ENCODE assay signal across 17 cellular contexts in genomic region chr18:46095532-46095931, GRCh38. TPM values are rescaled to one million over a fixed set of nuclear protein-coding genes. Genes with fewer than 3 reads are reported as not detected.
DNase-seq lines count a peak whose midpoint lies in the region; ATAC-seq, FAIRE-seq and TF ChIP-seq lines count a peak whose summit lies in the region.
"Had no signal": no experiment of that assay in that cellular context is flagged by ENCODE, and none has a peak within 500 bp of the region (broad histone marks: within the 10 kb centered on the region; RNA-seq: fewer than 3 reads in every experiment).

No MANE protein-coding gene starts in this region.

- no peaks in the 10 kb centered on the region for H3K9me2 ChIP-seq in GM23338 (ENCODE audit: insufficient read depth)

- H3K4me2 ChIP-seq in GM23338: peak overlapping the region; percentile 85; the same call in 1 of the 2 replicates
- peak overlapping the region; percentile 3 for H3K4me2 ChIP-seq in astrocyte (ENCODE audit: low read length)

- H3K9me3 ChIP-seq in astrocyte (ENCODE audit: insufficient read depth, low read depth, low read length): no peaks in the 10 kb centered on the region
- H3K9me3 ChIP-seq: mucosa of descending colon had no signal

- peaks cover 37% of the 10 kb centered on the region; the same call in 1 of the 2 replicates for H4K20me1 ChIP-seq in GM23338 (replicated peaks; ENCODE audit: insufficient read depth)
- peaks cover 60% of the 10 kb centered on the region for H4K20me1 ChIP-seq in astrocyte (ENCODE audit: insufficient read depth, low read length)

- in situ Hi-C loops in GM13977 (cut with MboI; ENCODE audit: low pct_unique_long_range_greater_than_20kb, low sequenced_read_pairs, unreplicated experiment): no loop called here

- H3K27me3 ChIP-seq in GM23338 (ENCODE audit: insufficient read depth) (no peaks in the 10 kb centered on the region), astrocyte (ENCODE audit: insufficient read depth, low read length) (no peaks in the 10 kb centered on the region)

- H3K27me3 Mint-ChIP-seq in activated CD4-positive, alpha-beta T cell treated with anti-CD3 and anti-CD28 coated beads for 36 hours: no peaks in the 10 kb centered on the region
- H3K27me3 Mint-ChIP-seq in GM23338 (ENCODE audit: insufficient read depth, low read depth, poor library complexity): peaks cover 9% of the 10 kb centered on the region
- no peaks in the 10 kb centered on the region for H3K27me3 Mint-ChIP-seq in astrocyte (ENCODE audit: low read depth, unreplicated experiment)
- H3K27me3 Mint-ChIP-seq in natural killer cell (ENCODE audit: low read depth in 2 of 2): no peaks in the 10 kb centered on the region
- H3K27me3 Mint-ChIP-seq: CD4-positive, alpha-beta memory T cell had no signal

- H3K27ac ChIP-seq in GM23338 (ENCODE audit: low read depth) (peak overlapping the region; percentile 68; the same call in 1 of the 2 replicates), astrocyte (ENCODE audit: low read depth, low read length) (no peak overlapping the region)

- H3K36me3 ChIP-seq in GM23338 (ENCODE audit: insufficient read depth) (peaks cover 43% of the 10 kb centered on the region), astrocyte (ENCODE audit: insufficient read depth, low read length) (peaks cover 31% of the 10 kb centered on the region)

- CTCF ChIA-PET in activated CD4-positive, alpha-beta T cell treated with anti-CD3 and anti-CD28 coated beads for 36 hours (lab: Charles Lee): interaction anchor here (0.6 to 1.4 kb wide), 3 partner anchors 116 to 505 kb away, joined by 3 to 4 read pairs (median 3); no protein-coding TSS in a partner anchor

- peaks cover 46% of the 10 kb centered on the region for H3K36me3 Mint-ChIP-seq in activated CD4-positive, alpha-beta T cell treated with anti-CD3 and anti-CD28 coated beads for 36 hours (ENCODE audit: low read depth)
- H3K36me3 Mint-ChIP-seq in GM23338 (ENCODE audit: low read depth) (peaks cover 59% of the 10 kb centered on the region), astrocyte (ENCODE audit: low read depth, unreplicated experiment) (peaks cover 16% of the 10 kb centered on the region), natural killer cell (no peaks in the 10 kb centered on the region)

- peak overlapping the region; percentile 44 for H3K4me3 Mint-ChIP-seq in activated CD4-positive, alpha-beta T cell treated with anti-CD3 and anti-CD28 coated beads for 36 hours
- H3K4me3 Mint-ChIP-seq in GM23338 (no peak overlapping the region), astrocyte (ENCODE audit: unreplicated experiment) (no peak overlapping the region), natural killer cell (peak overlapping the region; percentile 35)

- no peak overlapping the region for H3K27ac Mint-ChIP-seq in activated CD4-positive, alpha-beta T cell treated with anti-CD3 and anti-CD28 coated beads for 36 hours
- H3K27ac Mint-ChIP-seq in GM23338 (no peak overlapping the region), astrocyte (ENCODE audit: unreplicated experiment) (peak overlapping the region; percentile 26), natural killer cell (peak overlapping the region; percentile 15 to 64)

- H2AFZ ChIP-seq in GM23338 (no peak overlapping the region), astrocyte (ENCODE audit: low read depth, low read length) (no peak overlapping the region)

- FAIRE-seq in astrocyte (lab: Jason Lieb, UNC): no peak
- FAIRE-seq: endometrium had no signal

- TF ChIP-seq CTCF in GM23338 (conservative IDR thresholded peaks at IDR 0.05; ENCODE audit: low read depth in 2 of 2) (no peak), astrocyte (IDR thresholded peaks at IDR 0.05; ENCODE audit: insufficient read depth, low read depth, low read length) (no peak), natural killer cell (IDR thresholded peaks at IDR 0.05) (no peak), GM13977 (IDR thresholded peaks at IDR 0.05; ENCODE audit: extremely low read depth, insufficient read depth, missing control alignments) (no peak)

- POLR2A ChIA-PET in activated CD4-positive, alpha-beta T cell treated with anti-CD3 and anti-CD28 coated beads for 36 hours (lab: Charles Lee): interaction anchor here (0.6 kb wide), 1 partner anchor 24 kb away, joined by 3 read pairs; no protein-coding TSS in a partner anchor

- H3K79me2 ChIP-seq in GM23338 (replicated peaks; ENCODE audit: insufficient read depth) (peaks cover 74% of the 10 kb centered on the region), astrocyte (ENCODE audit: insufficient read depth, low read length) (peaks cover 75% of the 10 kb centered on the region)

- no peak for DNase-seq in activated CD4-positive, alpha-beta T cell treated with anti-CD3 and anti-CD28 coated beads for 36 hours
- DNase-seq in activated CD4-positive, alpha-beta T cell treated with anti-CD3 and anti-CD28 coated beads for 48 hours: no peak
- DNase-seq in GM23338 (ENCODE audit: low spot score): no peak
- DNase-seq in astrocyte (ENCODE audit: low read depth): no peak
- DNase-seq in natural killer cell: no peak
- DNase-seq in GM13977 (ENCODE audit: low spot score): no peak
- DNase-seq in NCI-H1092 (lab: John Stamatoyannopoulos, UW): no peak
- no peak for DNase-seq in NCI-H82 treated with DMSO at 0.1 percent for 48 hours (lab: John Stamatoyannopoulos, UW; ENCODE audit: unreplicated experiment)
- DNase-seq: activated naive CD4-positive, alpha-beta T cell treated with anti-CD3 and anti-CD28 coated beads, Interleukin-2, amount 50 U/mL, for 16 hours; CD4-positive, alpha-beta memory T cell; KBM-7; mucosa of descending colon; NCI-H748 treated with DMSO at 0.1 percent for 48 hours; stimulated activated CD4-positive, alpha-beta T cell treated with anti-CD3 and anti-CD28 coated beads, Interleukin-12 subunit alpha, Interleukin-12 subunit beta, amount 100 ng/mL, for 4 hours; stimulated activated naive CD4-positive, alpha-beta T cell treated with Interleukin-2 at 50 U/mL for 16 hours; SW 1271 had no signal

- no peak for ATAC-seq in activated CD4-positive, alpha-beta T cell treated with anti-CD3 and anti-CD28 coated beads for 36 hours
- ATAC-seq in GM23338: no peak
- no peak for ATAC-seq in natural killer cell
- ATAC-seq: mucosa of descending colon had no signal

- H3K9me3 Mint-ChIP-seq in activated CD4-positive, alpha-beta T cell treated with anti-CD3 and anti-CD28 coated beads for 36 hours (ENCODE audit: low read depth): no peaks in the 10 kb centered on the region
- H3K9me3 Mint-ChIP-seq in GM23338 (no peaks in the 10 kb centered on the region; the same call in 2 of the 3 replicates), astrocyte (ENCODE audit: unreplicated experiment) (no peaks in the 10 kb centered on the region), natural killer cell (no peaks in the 10 kb centered on the region)
- H3K9me3 Mint-ChIP-seq: CD4-positive, alpha-beta memory T cell had no signal

- no peak overlapping the region for H3K4me3 ChIP-seq in GM23338
- no peak overlapping the region for H3K4me3 ChIP-seq in astrocyte (ENCODE audit: insufficient read depth, low read depth, low read length)
- H3K4me3 ChIP-seq: mucosa of descending colon had no signal

- intact Hi-C loops in activated CD4-positive, alpha-beta T cell treated with anti-CD3 and anti-CD28 coated beads for 36 hours (cut with DNase I, micrococcal nuclease): loop anchor here in 1 of 2 experiments (5.0 kb wide), 1 partner anchor 77 kb away; a partner anchor contains a TSS
- intact Hi-C loops in natural killer cell (cut with micrococcal nuclease): loop anchor here (5.0 to 10.0 kb wide), 2 partner anchors 79 to 408 kb away; a partner anchor contains a TSS

- peaks cover 41% of the 10 kb centered on the region for H3K4me1 Mint-ChIP-seq in activated CD4-positive, alpha-beta T cell treated with anti-CD3 and anti-CD28 coated beads for 36 hours
- H3K4me1 Mint-ChIP-seq in GM23338: peaks cover 16% of the 10 kb centered on the region; the same call in 2 of the 3 replicates
- peaks cover 12% of the 10 kb centered on the region for H3K4me1 Mint-ChIP-seq in astrocyte (ENCODE audit: low read depth, unreplicated experiment)
- peaks cover 31 to 34% of the 10 kb centered on the region in 2 donors for H3K4me1 Mint-ChIP-seq in natural killer cell

- H3F3A ChIP-seq in GM23338 (replicated peaks; ENCODE audit: low read depth): 0 out of 2 replicates have a peak, but pooled peaks cover 4% of the 10 kb centered on the region

- H3K4me1 ChIP-seq in GM23338 (ENCODE audit: insufficient read depth): peaks cover 10% of the 10 kb centered on the region
- peaks cover 10% of the 10 kb centered on the region for H3K4me1 ChIP-seq in astrocyte (ENCODE audit: insufficient read depth, low read length)

- H3K9ac ChIP-seq in astrocyte (ENCODE audit: low read length): no peak overlapping the region

TF ChIP-seq in GM23338, 12 proteins besides CTCF, POLR2A, EP300 and RAD21 (continues in another document):
- TF ChIP-seq CREB1 (CRISPR knock-in tag; IDR thresholded peaks at IDR 0.05; ENCODE audit: low read depth): no peak
- no peak for TF ChIP-seq ZNF331 (CRISPR knock-in tag; IDR thresholded peaks at IDR 0.05; ENCODE audit: low read depth)
- no peak for TF ChIP-seq STAT1 (IDR thresholded peaks at IDR 0.05; ENCODE audit: unreplicated experiment)

RNA-seq across cellular contexts. Expression of gene ATP5F1A, which starts 2.6 kb away (rescaled TPM):
- total RNA-seq in activated CD4-positive, alpha-beta T cell treated with anti-CD3 and anti-CD28 coated beads for 36 hours: 100 to 1,000 TPM; 375 to 515 TPM
- total RNA-seq in GM23338 (2014; rRNA removed; shearing (Covaris generic)): 718 and 822 TPM in 2 replicates
- 317 and 353 TPM in 2 replicates for polyA plus RNA-seq in GM23338 (2016; fragmentation: Nextera tagmentation; extraction: Ambion mirVana)
- 474 and 484 TPM in 2 replicates for total RNA-seq in astrocyte
- 100 to 1,000 TPM; 209 to 218 (median 218) TPM for total RNA-seq in natural killer cell

RNA-seq across cellular contexts. Expression of gene HAUS1, which starts 8.7 kb away (rescaled TPM):
- total RNA-seq in activated CD4-positive, alpha-beta T cell treated with anti-CD3 and anti-CD28 coated beads for 36 hours: 10 to 100 TPM; 62.2 to 79.9 TPM
- total RNA-seq in GM23338 (2014; rRNA removed; shearing (Covaris generic)): 83.0 and 163 TPM in 2 replicates
- 200 and 216 TPM in 2 replicates for polyA plus RNA-seq in GM23338 (2016; fragmentation: Nextera tagmentation; extraction: Ambion mirVana)
- 23.5 and 23.9 TPM in 2 replicates for total RNA-seq in astrocyte
- 10 to 100 TPM; 15.2 to 20.8 (median 16.3) TPM for total RNA-seq in natural killer cell

RNA-seq across cellular contexts. Expression of gene PSTPIP2, which starts 23.5 kb away (rescaled TPM):
- total RNA-seq in activated CD4-positive, alpha-beta T cell treated with anti-CD3 and anti-CD28 coated beads for 36 hours: 10 to 100 TPM; 11.5 to 15.3 TPM
- 1.3 and 2.6 TPM in 2 replicates for total RNA-seq in GM23338 (2014; rRNA removed; shearing (Covaris generic))
- 1.1 and 1.4 TPM in 2 replicates for polyA plus RNA-seq in GM23338 (2016; fragmentation: Nextera tagmentation; extraction: Ambion mirVana)
- 7.2 and 9.1 TPM in 2 replicates for total RNA-seq in astrocyte
- 10 to 100 TPM; 34.7 to 55.0 (median 46.9) TPM for total RNA-seq in natural killer cell

Comparison
In these comparisons a context has a peak if more than half of its experiments do, and no peak if none do; other contexts are left out.
1. H3K27ac Mint-ChIP-seq: peak in astrocyte (single experiment) and natural killer cell (2 of 2); none in activated CD4-positive, alpha-beta T cell treated with anti-CD3 and anti-CD28 coated beads for 36 hours (single experiment) and GM23338 (single experiment).
2. H3K4me3 Mint-ChIP-seq: peak in activated CD4-positive, alpha-beta T cell treated with anti-CD3 and anti-CD28 coated beads for 36 hours (single experiment) and natural killer cell (single experiment); none in GM23338 (single experiment) and astrocyte (single experiment).